In genomic region chr17:8463089-8463488, GRCh38 we compare ENCODE assay signal across 1 cellular context.
TF ChIP-seq lines count a peak whose summit lies in the region.

No MANE protein-coding gene starts in this region.

TF ChIP-seq in IMR-90, 13 proteins besides CTCF, POLR2A, EP300 and RAD21 (continued from another document):
- TF ChIP-seq, protein P1, sequence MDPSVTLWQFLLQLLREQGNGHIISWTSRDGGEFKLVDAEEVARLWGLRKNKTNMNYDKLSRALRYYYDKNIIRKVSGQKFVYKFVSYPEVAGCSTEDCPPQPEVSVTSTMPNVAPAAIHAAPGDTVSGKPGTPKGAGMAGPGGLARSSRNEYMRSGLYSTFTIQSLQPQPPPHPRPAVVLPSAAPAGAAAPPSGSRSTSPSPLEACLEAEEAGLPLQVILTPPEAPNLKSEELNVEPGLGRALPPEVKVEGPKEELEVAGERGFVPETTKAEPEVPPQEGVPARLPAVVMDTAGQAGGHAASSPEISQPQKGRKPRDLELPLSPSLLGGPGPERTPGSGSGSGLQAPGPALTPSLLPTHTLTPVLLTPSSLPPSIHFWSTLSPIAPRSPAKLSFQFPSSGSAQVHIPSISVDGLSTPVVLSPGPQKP (IDR thresholded peaks at IDR 0.05; ENCODE audit: borderline replicate concordance, low read depth, low read length), result no peak
- TF ChIP-seq BHLHE40 (IDR thresholded peaks at IDR 0.05; ENCODE audit: low read depth, low read length) (no peak), MAFK (IDR thresholded peaks at IDR 0.05; ENCODE audit: low read depth, low read length) (no peak), NFE2L2 (IDR thresholded peaks at IDR 0.05; ENCODE audit: low read depth, low read length) (no peak), SMC3 (IDR thresholded peaks at IDR 0.05; ENCODE audit: low read depth, low read length) (no peak)
- TF ChIP-seq, protein P2, sequence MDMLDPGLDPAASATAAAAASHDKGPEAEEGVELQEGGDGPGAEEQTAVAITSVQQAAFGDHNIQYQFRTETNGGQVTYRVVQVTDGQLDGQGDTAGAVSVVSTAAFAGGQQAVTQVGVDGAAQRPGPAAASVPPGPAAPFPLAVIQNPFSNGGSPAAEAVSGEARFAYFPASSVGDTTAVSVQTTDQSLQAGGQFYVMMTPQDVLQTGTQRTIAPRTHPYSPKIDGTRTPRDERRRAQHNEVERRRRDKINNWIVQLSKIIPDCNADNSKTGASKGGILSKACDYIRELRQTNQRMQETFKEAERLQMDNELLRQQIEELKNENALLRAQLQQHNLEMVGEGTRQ (IDR thresholded peaks at IDR 0.05; ENCODE audit: low read depth, low read length), result no peak
